Comparison of ENCODE assay signal across 25 cellular contexts in the genomic region with DNA sequence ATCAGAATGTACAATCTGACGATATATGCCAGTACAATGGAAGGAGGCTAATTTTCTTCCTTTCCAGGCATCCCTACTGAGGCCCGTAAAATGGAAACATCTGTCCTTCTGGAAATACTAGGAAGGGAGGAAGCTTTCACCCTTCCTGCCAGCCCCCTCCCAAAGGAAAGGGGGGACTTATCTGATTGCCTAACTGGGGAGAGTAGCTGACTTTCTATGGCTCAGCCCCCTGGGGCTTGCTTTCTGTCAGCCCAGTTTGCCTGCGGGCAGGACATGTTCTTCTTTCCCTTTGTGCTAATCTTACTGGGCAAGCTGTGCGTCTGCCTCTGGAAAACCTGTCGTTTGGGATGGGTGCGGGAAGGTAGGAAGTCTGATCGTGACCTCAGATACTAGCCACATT.
"Had no signal": no experiment of that assay in that cellular context is flagged by ENCODE, and none has a peak within 500 bp of the region (broad histone marks: within the 10 kb centered on the region; RNA-seq: fewer than 3 reads in every experiment).

No MANE protein-coding gene starts in this region.

- H3K9me3 Mint-ChIP-seq: endodermal cell had no signal

- H3K27me3 Mint-ChIP-seq: activated T-helper 17 cell treated with anti-CD3 and anti-CD28 coated beads, Interleukin-2, amount 50 U/mL, for 72 hours; T-helper 17 cell had no signal

- DNase-seq: activated CD4-positive, alpha-beta T cell treated with anti-CD3 and anti-CD28 coated beads for 48 hours; activated CD4-positive, alpha-beta T cell treated with anti-CD3 and anti-CD28 coated beads, Interleukin-2, amount 50 U/mL, for 48 hours; activated CD8-positive, alpha-beta memory T cell treated with anti-CD3 and anti-CD28 coated beads for 24 hours; activated gamma-delta T cell treated with Interleukin-2 at 50 U/mL for 16 hours; activated naive CD4-positive, alpha-beta T cell treated with anti-CD3 and anti-CD28 coated beads, Interleukin-2, amount 50 U/mL, for 16 hours; amniotic stem cell; endodermal cell; left colon; natural killer cell; ovary; retina; stimulated activated CD4-positive, alpha-beta T cell treated with anti-CD3 and anti-CD28 coated beads, Interleukin-12 subunit alpha, Interleukin-12 subunit beta, amount 100 ng/mL, for 4 hours; stimulated activated CD4-positive, alpha-beta T cell treated with anti-CD3 and anti-CD28 coated beads, Interleukin-4, amount 100 ng/mL, for 1 hour; stimulated activated naive CD8-positive, alpha-beta T cell treated with anti-CD3 and anti-CD28 coated beads, Interleukin-15, Interleukin-2, amounts not matched to agents 100 U/mL and 50 U/mL, for 24 hours; SW 1271; T-helper 17 cell; T1000; testis; transverse colon; WERI-Rb-1 had no signal

- H3K4me3 ChIP-seq: esophagus muscularis mucosa, ovary, prostate gland, skin epidermis, testis, transverse colon had no signal

- H3K36me3 Mint-ChIP-seq: memory B cell, natural killer cell had no signal

- H3K4me3 Mint-ChIP-seq: activated T-helper 17 cell treated with anti-CD3 and anti-CD28 coated beads, Interleukin-2, amount 50 U/mL, for 72 hours; endodermal cell; memory B cell; natural killer cell; T-helper 17 cell had no signal

- H3K27ac ChIP-seq: esophagus muscularis mucosa, ovary, prostate gland, skin epidermis, testis, transverse colon had no signal

- H3K27ac Mint-ChIP-seq: activated T-helper 17 cell treated with anti-CD3 and anti-CD28 coated beads, Interleukin-2, amount 50 U/mL, for 72 hours; endodermal cell; memory B cell; natural killer cell; T-helper 17 cell had no signal

- H3K36me3 ChIP-seq: esophagus muscularis mucosa, ovary, prostate gland, transverse colon, WERI-Rb-1 had no signal

- H3K4me1 Mint-ChIP-seq: activated T-helper 17 cell treated with anti-CD3 and anti-CD28 coated beads, Interleukin-2, amount 50 U/mL, for 72 hours; natural killer cell had no signal

- H3K4me1 ChIP-seq: prostate gland, testis, transverse colon had no signal

- H3K9me3 ChIP-seq: esophagus muscularis mucosa, ovary, prostate gland, testis, transverse colon had no signal

- H3K27me3 ChIP-seq: esophagus muscularis mucosa, ovary, testis, transverse colon had no signal
